Comparison of ENCODE assay signal across 8 cellular contexts in the genomic region with DNA sequence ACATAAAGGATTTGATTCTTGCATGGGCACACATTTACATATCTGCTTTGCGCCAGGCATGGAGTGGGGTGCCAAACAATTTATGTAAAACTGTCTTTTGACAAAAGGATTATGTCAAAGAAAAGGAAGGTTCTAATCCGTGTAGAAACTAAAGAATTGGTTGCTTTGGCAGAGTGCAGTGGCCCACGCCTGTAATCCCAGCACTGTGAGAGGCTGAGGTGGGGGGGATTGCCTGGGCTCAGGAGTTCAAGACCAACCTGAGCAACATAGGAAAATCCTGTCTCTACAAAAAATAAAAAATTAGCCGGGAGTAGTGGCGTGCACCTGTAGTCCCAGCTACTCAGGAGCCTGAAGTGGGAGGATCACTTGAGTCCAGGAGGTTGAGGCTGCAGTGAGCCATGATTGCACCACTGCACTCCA. TPM values are rescaled to one million over a fixed set of nuclear protein-coding genes. Genes with fewer than 3 reads are reported as not detected.
A peak's percentile ranks its signal among the peaks of the same experiment; 100 is the strongest.
DNase-seq lines count a peak whose midpoint lies in the region; ATAC-seq and TF ChIP-seq lines count a peak whose summit lies in the region.

No MANE protein-coding gene starts in this region.

- H3K4me1 ChIP-seq in Peyer's patch, result peaks cover 0 to 20% (median 7%) of the 10 kb centered on the region in 4 donors
- H3K4me1 ChIP-seq in trophoblast cell (ENCODE audit: control insufficient read depth in 1 of 2, insufficient read depth in 2 of 2, low read length in 2 of 2), result peaks cover 4 to 5% of the 10 kb centered on the region in 2 experiments

- no CpG with 5 or more reads among the region's 5 CpGs for WGBS in trophoblast cell (ENCODE audit: extremely low coverage, insufficient coverage, insufficient read length)

- H3K9me3 ChIP-seq in Peyer's patch (no peaks in the 10 kb centered on the region), trophoblast cell (ENCODE audit: insufficient read depth, low read depth, low read length) (no peaks in the 10 kb centered on the region)

- peak overlapping the region; percentile 58 for H3K4me2 ChIP-seq in trophoblast cell (ENCODE audit: low read length)

- H2AFZ ChIP-seq in trophoblast cell (ENCODE audit: insufficient read depth, low read length, poor library complexity), result no peak overlapping the region

- H2BK12ac ChIP-seq in trophoblast cell (ENCODE audit: low read length), result no peak overlapping the region

- TF ChIP-seq POLR2A in Peyer's patch (IDR thresholded peaks at IDR 0.05), result no peak

- no peak overlapping the region for H3K9ac ChIP-seq in trophoblast cell (ENCODE audit: low read length)

- H3K4ac ChIP-seq in trophoblast cell (ENCODE audit: low read depth, low read length), result no peak overlapping the region

- H2AK5ac ChIP-seq in trophoblast cell (ENCODE audit: low read length), result no peak overlapping the region

- no peak overlapping the region for H3K18ac ChIP-seq in trophoblast cell (ENCODE audit: low read length)

- H3K27me3 ChIP-seq in GM06990 (replicated peaks; ENCODE audit: control insufficient read depth, insufficient read depth, low read length) (no peaks in the 10 kb centered on the region), Peyer's patch (no peaks in the 10 kb centered on the region), trophoblast cell (ENCODE audit: insufficient read depth, low read length) (no peaks in the 10 kb centered on the region)

- no peak overlapping the region for H3K23ac ChIP-seq in trophoblast cell (ENCODE audit: low read length)

- H4K91ac ChIP-seq in trophoblast cell (ENCODE audit: low read depth, low read length), result no peak overlapping the region

- H3K4me3 ChIP-seq in GM06990 (replicated peaks; ENCODE audit: low read depth, low read length), result peak overlapping the region; percentile 77
- H3K4me3 ChIP-seq in Peyer's patch, result peak overlapping the region; percentile 63 to 94 (median 78)
- H3K4me3 ChIP-seq in epithelial cell of proximal tubule (ENCODE audit: low read depth, low read length), result peak overlapping the region; percentile 87
- H3K4me3 ChIP-seq in trophoblast cell (ENCODE audit: low read depth, low read length), result no peak overlapping the region

- peaks cover 5% of the 10 kb centered on the region for H3K79me1 ChIP-seq in trophoblast cell (ENCODE audit: low read length)

- H3K27ac ChIP-seq in Peyer's patch (peak overlapping the region; percentile 84 to 92 (median 88)), trophoblast cell (ENCODE audit: low read depth, low read length) (no peak overlapping the region)

- no peak overlapping the region for H3K14ac ChIP-seq in trophoblast cell (ENCODE audit: low read length)

- no peak overlapping the region for H4K8ac ChIP-seq in trophoblast cell (ENCODE audit: low read depth, low read length)

- H3K79me2 ChIP-seq in trophoblast cell (ENCODE audit: control insufficient read depth, insufficient read depth, low read length, poor library complexity), result peaks cover 4% of the 10 kb centered on the region

- no peak overlapping the region for H2BK120ac ChIP-seq in trophoblast cell (ENCODE audit: insufficient read depth, low read length, poor library complexity)

- H2BK5ac ChIP-seq in trophoblast cell (ENCODE audit: low read depth, low read length, poor library complexity), result no peak overlapping the region

- DNase-seq in GM06990 (ENCODE audit: extremely low read depth, insufficient read length), result no peak
- DNase-seq in Peyer's patch, result peak in 1 of 3 donors; percentile 41
- DNase-seq in epithelial cell of proximal tubule (ENCODE audit: low read depth), result no peak
- no peak for DNase-seq in trophoblast cell
- no peak for DNase-seq in NCI-H446 (lab: John Stamatoyannopoulos, UW)
- no peak for DNase-seq in NCI-H345 (lab: John Stamatoyannopoulos, UW)

- ATAC-seq in GM18498 (IDR thresholded peaks at IDR 0.05; ENCODE audit: unreplicated experiment) (no peak), GM21515 (IDR thresholded peaks at IDR 0.05; ENCODE audit: unreplicated experiment) (no peak)

- H3K36me3 ChIP-seq in GM06990 (ENCODE audit: control insufficient read depth, insufficient read depth, low read length) (peaks cover 16% of the 10 kb centered on the region), Peyer's patch (peaks cover 0 to 18% (median 0%) of the 10 kb centered on the region in 3 donors), trophoblast cell (ENCODE audit: control insufficient read depth in 1 of 2, insufficient read depth in 2 of 2, low read length in 2 of 2) (peaks cover 6 to 17% of the 10 kb centered on the region in 2 experiments)

- no peak for TF ChIP-seq CTCF in GM06990 (IDR thresholded peaks at IDR 0.05; ENCODE audit: insufficient read depth, low read length, poor library complexity, severe bottlenecking)
- no peak for TF ChIP-seq CTCF in Peyer's patch (IDR thresholded peaks at IDR 0.05)
- TF ChIP-seq CTCF in epithelial cell of proximal tubule (conservative IDR thresholded peaks at IDR 0.05; ENCODE audit: low read depth, low read length), result no peak

- no peak overlapping the region for H4K12ac ChIP-seq in trophoblast cell (ENCODE audit: low read depth, low read length)

RNA-seq across cellular contexts. Expression of gene MTERF4, which starts 1.1 kb away (rescaled TPM):
- total RNA-seq in Peyer's patch (10 to 100 TPM; 28.9 to 55.4 (median 47.9) TPM), epithelial cell of proximal tubule (9.7 and 33.8 TPM in 2 replicates)
- polyA plus RNA-seq in trophoblast cell (2013), result 16.4 TPM in 2 replicates

RNA-seq across cellular contexts. Expression of gene PASK, which starts 46.1 kb away (rescaled TPM):
- 100 to 1,000 TPM in 1 of 4 donors, 10 to 100 TPM in 3; 12.1 to 790 (median 26.7) TPM for total RNA-seq in Peyer's patch
- 10.0 and 15.5 TPM in 2 replicates for total RNA-seq in epithelial cell of proximal tubule
- 12.7 and 15.6 TPM in 2 replicates for polyA plus RNA-seq in trophoblast cell (2013)

RNA-seq across cellular contexts. Expression of gene PPP1R7, which starts 47.1 kb away (rescaled TPM):
- total RNA-seq in Peyer's patch, result 10 to 100 TPM; 13.2 to 44.0 (median 28.1) TPM
- total RNA-seq in epithelial cell of proximal tubule, result 57.7 and 75.6 TPM in 2 replicates
- polyA plus RNA-seq in trophoblast cell (2013), result 62.6 and 68.8 TPM in 2 replicates
